Comparison of ENCODE assay signal across 7 cellular contexts in genomic region chr11:62680825-62681240, GRCh38.
DNase-seq lines count a peak whose midpoint lies in the region; ATAC-seq and TF ChIP-seq lines count a peak whose summit lies in the region.

No MANE protein-coding gene starts in this region.

- no peaks in the 10 kb centered on the region for H3K27me3 Mint-ChIP-seq in nephron (ENCODE audit: low read depth)

- H3K36me3 Mint-ChIP-seq in nephron (ENCODE audit: low read depth), result peaks cover 16% of the 10 kb centered on the region

- H3K27me3 ChIP-seq in HAP-1 (ENCODE audit: low read depth), result no peaks in the 10 kb centered on the region

- no peak for ATAC-seq in GM21528 (IDR thresholded peaks at IDR 0.05; ENCODE audit: low FRiP score, unreplicated experiment)

- in situ Hi-C loops in HAP-1 (cut with MboI; ENCODE audit: low sequenced_read_pairs), result no loop called here

- H3K4me1 Mint-ChIP-seq in nephron, result peaks cover 30% of the 10 kb centered on the region

- H3K27ac Mint-ChIP-seq in nephron, result peak overlapping the region; percentile 96 to 98 (median 96)

- TF ChIP-seq CTCF in nephron (IDR thresholded peaks at IDR 0.05; ENCODE audit: unreplicated experiment in 3 of 3), result peak; percentile 51 to 60 (median 58)

- H3K9me3 Mint-ChIP-seq in nephron, result no peaks in the 10 kb centered on the region

- H3K36me3 ChIP-seq in HAP-1 (replicated peaks), result peaks cover 24% of the 10 kb centered on the region

- DNase-seq in EL, result peak; percentile 77
- DNase-seq in HAP-1 (ENCODE audit: low spot score in 2 of 2), result peak; percentile 59 to 64
- DNase-seq in NCI-H2029 treated with DMSO at 0.1 percent for 48 hours (lab: John Stamatoyannopoulos, UW), result peak; percentile 9
- DNase-seq in UCSD-AML1 (lab: John Stamatoyannopoulos, UW; ENCODE audit: unreplicated experiment), result peak; percentile 37
- peak; percentile 82 for DNase-seq in epidermal melanocyte (ENCODE audit: insufficient read length, low spot score)

- peak overlapping the region; percentile 76 to 89 (median 85) for H3K4me3 Mint-ChIP-seq in nephron

- H3K4me1 ChIP-seq in HAP-1, result peaks cover 15% of the 10 kb centered on the region

- no peak overlapping the region for H3K4me3 ChIP-seq in HAP-1

- H3K9me3 ChIP-seq in HAP-1, result no peaks in the 10 kb centered on the region

Comparison
In these comparisons a context has a peak if more than half of its experiments do, and no peak if none do; other contexts are left out.
1. DNase-seq: peak in every context shown above with its lines; median percentile 82 in epidermal melanocyte; 77 in EL; 62 in HAP-1; 37 in UCSD-AML1; 9 in NCI-H2029 treated with DMSO at 0.1 percent for 48 hours.